1 cellular context compared by ENCODE assay signal in genomic region chr17:46809110-46809571, GRCh38.
TF ChIP-seq lines count a peak whose summit lies in the region.

No MANE protein-coding gene starts in this region.

TF ChIP-seq in K562, 482 proteins besides CTCF, POLR2A, EP300 and RAD21 (continued from another document and continues in another):
- TF ChIP-seq ATF6 (CRISPR knock-in tag; IDR thresholded peaks at IDR 0.05) (no peak), NR0B1 (IDR thresholded peaks at IDR 0.05; ENCODE audit: partially characterized antibody) (no peak), FOXJ3 (CRISPR knock-in tag; IDR thresholded peaks at IDR 0.05) (no peak), KDM5B (IDR thresholded peaks at IDR 0.05; ENCODE audit: insufficient replicate concordance, low read depth, low read length) (no peak), ZNF398 (CRISPR knock-in tag; IDR thresholded peaks at IDR 0.05) (no peak), RBBP5 (IDR thresholded peaks at IDR 0.05; ENCODE audit: borderline replicate concordance, insufficient read depth, low read length, poor library complexity, severe bottlenecking) (no peak), ZMIZ1 (IDR thresholded peaks at IDR 0.05; ENCODE audit: low read depth in 2 of 2, low read length in 2 of 2) (no peak), CHCHD3 (CRISPR knock-in tag; IDR thresholded peaks at IDR 0.05) (no peak), SMAD3 (CRISPR knock-in tag; conservative IDR thresholded peaks at IDR 0.05) (no peak), ZNF57 (CRISPR knock-in tag; IDR thresholded peaks at IDR 0.05) (no peak), MGA (IDR thresholded peaks at IDR 0.05) (peak; percentile 47), TFAP4 (CRISPR knock-in tag; IDR thresholded peaks at IDR 0.05; ENCODE audit: borderline replicate concordance) (peak; percentile 73; the same call in 1 of the 2 replicates), ARID1B (IDR thresholded peaks at IDR 0.05) (peak; percentile 86), CHD1 (IDR thresholded peaks at IDR 0.05; ENCODE audit: low read length) (no peak), ZBTB17 (CRISPR knock-in tag; IDR thresholded peaks at IDR 0.05) (no peak), TFAM (CRISPR knock-in tag; conservative IDR thresholded peaks at IDR 0.05) (no peak), GATA2 (CRISPR knock-in tag; IDR thresholded peaks at IDR 0.05) (no peak), MBD1 (CRISPR knock-in tag; IDR thresholded peaks at IDR 0.05) (no peak), ZKSCAN1 (IDR thresholded peaks at IDR 0.05; ENCODE audit: low read depth, low read length) (no peak), ATF2 (CRISPR knock-in tag; IDR thresholded peaks at IDR 0.05) (no peak), ATF1 (CRISPR knock-in tag; IDR thresholded peaks at IDR 0.05) (no peak), ATF1 (tag; IDR thresholded peaks at IDR 0.05) (0 out of 2 replicates have a peak, but pooled peaks have one; percentile 25), CHD2 (IDR thresholded peaks at IDR 0.05; ENCODE audit: low read depth, low read length) (no peak), XRCC5 (IDR thresholded peaks at IDR 0.05; ENCODE audit: low read depth, low read length) (no peak), HSF4 (CRISPR knock-in tag; IDR thresholded peaks at IDR 0.05; ENCODE audit: borderline replicate concordance) (no peak), PPARD (CRISPR knock-in tag; IDR thresholded peaks at IDR 0.05) (no peak), HLTF (IDR thresholded peaks at IDR 0.05) (no peak), MNT (conservative IDR thresholded peaks at IDR 0.05) (no peak)
